In the genomic region with DNA sequence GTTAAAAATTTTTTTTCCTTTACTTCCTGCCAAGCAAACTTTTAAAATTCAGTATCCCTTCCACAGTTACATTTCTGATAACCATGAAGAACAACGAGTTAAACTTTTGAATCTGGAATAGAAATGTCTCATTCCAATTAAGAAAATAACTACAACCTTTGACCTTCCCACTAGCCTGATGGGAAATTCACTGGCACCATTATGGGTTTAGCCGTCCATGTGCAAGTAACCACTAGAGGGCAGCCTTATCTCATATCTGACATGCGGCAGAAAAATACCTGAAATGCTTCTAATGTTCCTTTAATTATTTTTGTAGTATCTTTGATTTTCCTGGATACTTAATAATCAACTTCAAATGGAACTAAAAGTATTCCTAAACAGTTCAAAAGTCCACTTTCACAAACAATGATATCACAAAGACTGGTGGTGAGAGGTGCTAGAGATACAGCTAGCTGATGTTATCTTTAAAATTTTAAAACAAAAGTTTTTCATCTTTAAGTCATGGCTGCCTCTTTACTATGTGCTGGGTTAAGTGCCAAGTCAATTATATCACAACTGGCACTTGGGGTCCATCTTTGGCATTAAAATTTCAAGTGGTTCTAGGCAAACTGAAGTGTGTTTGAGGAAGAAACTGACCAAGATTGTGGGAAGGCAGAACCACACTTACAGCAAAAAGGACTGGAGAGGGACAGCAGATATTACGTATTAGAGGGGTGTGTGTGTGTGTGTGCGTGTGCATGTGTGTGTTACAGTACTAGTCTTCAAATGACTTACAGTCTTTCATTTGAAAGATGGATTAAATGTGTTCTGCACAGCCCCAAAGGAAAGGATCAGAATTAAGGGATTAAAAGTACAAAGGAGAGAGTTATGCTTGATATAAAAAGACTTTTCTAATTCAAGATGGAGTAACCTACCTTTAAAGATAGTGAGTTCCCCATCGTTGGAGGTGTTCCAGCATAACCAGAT, we compare ENCODE assay signal across 8 cellular contexts.
DNase-seq lines count a peak whose midpoint lies in the region; ATAC-seq, FAIRE-seq and TF ChIP-seq lines count a peak whose summit lies in the region.

No MANE protein-coding gene starts in this region.

- TF ChIP-seq CTCF in WTC11 (IDR thresholded peaks at IDR 0.05) (peak; percentile 82), mesothelial cell of epicardium (IDR thresholded peaks at IDR 0.05; ENCODE audit: unreplicated experiment) (peak; percentile 88)

- peak; percentile 97 for FAIRE-seq in endometrium (lab: Jason Lieb, UNC)

- CTCF ChIA-PET in WTC11 (lab: Charles Lee) = interaction anchor here (0.7 to 4.7 kb wide), 9 partner anchors 10 to 1248 kb away, joined by 3 to 45 read pairs (median 3); no protein-coding TSS in a partner anchor

- no peak overlapping the region for H3K27ac Mint-ChIP-seq in WTC11
- no peak overlapping the region for H3K27ac Mint-ChIP-seq in mesothelial cell of epicardium

- in situ Hi-C loops in HAP-1 (cut with MboI; ENCODE audit: low sequenced_read_pairs) = loop anchor here (10.0 to 25.0 kb wide), 2 partner anchors 329 to 1251 kb away; no protein-coding TSS in a partner anchor

- H3K4me3 ChIP-seq in HAP-1 = no peak overlapping the region

- H3K27me3 ChIP-seq in HAP-1 (ENCODE audit: low read depth) = no peaks in the 10 kb centered on the region

- H3K36me3 ChIP-seq in HAP-1 (replicated peaks) = no peaks in the 10 kb centered on the region

- H3K27me3 Mint-ChIP-seq in WTC11 (ENCODE audit: low read depth) (peaks cover 23% of the 10 kb centered on the region), mesothelial cell of epicardium (ENCODE audit: low read depth) (peaks cover 45% of the 10 kb centered on the region)

- H3K9me3 Mint-ChIP-seq in WTC11 = no peaks in the 10 kb centered on the region
- no peaks in the 10 kb centered on the region for H3K9me3 Mint-ChIP-seq in mesothelial cell of epicardium

- ATAC-seq in WTC11 (peak; percentile 51; the same call in 1 of the 2 replicates), GM18520 (IDR thresholded peaks at IDR 0.05; ENCODE audit: unreplicated experiment) (no peak)

- no peaks in the 10 kb centered on the region for H3K9me3 ChIP-seq in HAP-1

- POLR2A ChIA-PET in WTC11 (lab: Charles Lee) = no interaction called here

- peaks cover 66% of the 10 kb centered on the region for H3K4me1 ChIP-seq in HAP-1

- H3K36me3 Mint-ChIP-seq in WTC11 = no peaks in the 10 kb centered on the region
- H3K36me3 Mint-ChIP-seq in mesothelial cell of epicardium = no peaks in the 10 kb centered on the region

- H3K4me1 Mint-ChIP-seq in WTC11 (peaks cover 32% of the 10 kb centered on the region), mesothelial cell of epicardium (peaks cover 27% of the 10 kb centered on the region)

- H3K4me3 Mint-ChIP-seq in WTC11 = no peak overlapping the region
- H3K4me3 Mint-ChIP-seq in mesothelial cell of epicardium = no peak overlapping the region

- DNase-seq in COR-L47 (lab: John Stamatoyannopoulos, UW) = peak; percentile 69
- peak; percentile 76 to 80 for DNase-seq in HAP-1 (ENCODE audit: low spot score in 2 of 2)
- peak; percentile 71 for DNase-seq in NCI-H2227 (lab: John Stamatoyannopoulos, UW; ENCODE audit: unreplicated experiment)
- DNase-seq in WTC11 (ENCODE audit: low spot score) = peak; percentile 42
- peak in 1 of 2 experiments; percentile 43 for DNase-seq in mesothelial cell of epicardium (ENCODE audit: low spot score in 2 of 2, unreplicated experiment in 2 of 2)
- peak; percentile 54 for DNase-seq in ureter (ENCODE audit: low spot score)

TF ChIP-seq in WTC11, 78 proteins besides CTCF, POLR2A, EP300 and RAD21:
- TF ChIP-seq TP53 (CRISPR knock-in tag; IDR thresholded peaks at IDR 0.05) = no peak
- peak; percentile 68; the same call in 1 of the 2 replicates for TF ChIP-seq NR2C2 (CRISPR knock-in tag; IDR thresholded peaks at IDR 0.05)
- TF ChIP-seq, protein P1, sequence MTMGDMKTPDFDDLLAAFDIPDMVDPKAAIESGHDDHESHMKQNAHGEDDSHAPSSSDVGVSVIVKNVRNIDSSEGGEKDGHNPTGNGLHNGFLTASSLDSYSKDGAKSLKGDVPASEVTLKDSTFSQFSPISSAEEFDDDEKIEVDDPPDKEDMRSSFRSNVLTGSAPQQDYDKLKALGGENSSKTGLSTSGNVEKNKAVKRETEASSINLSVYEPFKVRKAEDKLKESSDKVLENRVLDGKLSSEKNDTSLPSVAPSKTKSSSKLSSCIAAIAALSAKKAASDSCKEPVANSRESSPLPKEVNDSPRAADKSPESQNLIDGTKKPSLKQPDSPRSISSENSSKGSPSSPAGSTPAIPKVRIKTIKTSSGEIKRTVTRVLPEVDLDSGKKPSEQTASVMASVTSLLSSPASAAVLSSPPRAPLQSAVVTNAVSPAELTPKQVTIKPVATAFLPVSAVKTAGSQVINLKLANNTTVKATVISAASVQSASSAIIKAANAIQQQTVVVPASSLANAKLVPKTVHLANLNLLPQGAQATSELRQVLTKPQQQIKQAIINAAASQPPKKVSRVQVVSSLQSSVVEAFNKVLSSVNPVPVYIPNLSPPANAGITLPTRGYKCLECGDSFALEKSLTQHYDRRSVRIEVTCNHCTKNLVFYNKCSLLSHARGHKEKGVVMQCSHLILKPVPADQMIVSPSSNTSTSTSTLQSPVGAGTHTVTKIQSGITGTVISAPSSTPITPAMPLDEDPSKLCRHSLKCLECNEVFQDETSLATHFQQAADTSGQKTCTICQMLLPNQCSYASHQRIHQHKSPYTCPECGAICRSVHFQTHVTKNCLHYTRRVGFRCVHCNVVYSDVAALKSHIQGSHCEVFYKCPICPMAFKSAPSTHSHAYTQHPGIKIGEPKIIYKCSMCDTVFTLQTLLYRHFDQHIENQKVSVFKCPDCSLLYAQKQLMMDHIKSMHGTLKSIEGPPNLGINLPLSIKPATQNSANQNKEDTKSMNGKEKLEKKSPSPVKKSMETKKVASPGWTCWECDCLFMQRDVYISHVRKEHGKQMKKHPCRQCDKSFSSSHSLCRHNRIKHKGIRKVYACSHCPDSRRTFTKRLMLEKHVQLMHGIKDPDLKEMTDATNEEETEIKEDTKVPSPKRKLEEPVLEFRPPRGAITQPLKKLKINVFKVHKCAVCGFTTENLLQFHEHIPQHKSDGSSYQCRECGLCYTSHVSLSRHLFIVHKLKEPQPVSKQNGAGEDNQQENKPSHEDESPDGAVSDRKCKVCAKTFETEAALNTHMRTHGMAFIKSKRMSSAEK (CRISPR knock-in tag; IDR thresholded peaks at IDR 0.05; ENCODE audit: borderline replicate concordance) = peak; percentile 65; the same call in 1 of the 2 replicates
